ENCODE assay signal across 1 cellular context in the genomic region with DNA sequence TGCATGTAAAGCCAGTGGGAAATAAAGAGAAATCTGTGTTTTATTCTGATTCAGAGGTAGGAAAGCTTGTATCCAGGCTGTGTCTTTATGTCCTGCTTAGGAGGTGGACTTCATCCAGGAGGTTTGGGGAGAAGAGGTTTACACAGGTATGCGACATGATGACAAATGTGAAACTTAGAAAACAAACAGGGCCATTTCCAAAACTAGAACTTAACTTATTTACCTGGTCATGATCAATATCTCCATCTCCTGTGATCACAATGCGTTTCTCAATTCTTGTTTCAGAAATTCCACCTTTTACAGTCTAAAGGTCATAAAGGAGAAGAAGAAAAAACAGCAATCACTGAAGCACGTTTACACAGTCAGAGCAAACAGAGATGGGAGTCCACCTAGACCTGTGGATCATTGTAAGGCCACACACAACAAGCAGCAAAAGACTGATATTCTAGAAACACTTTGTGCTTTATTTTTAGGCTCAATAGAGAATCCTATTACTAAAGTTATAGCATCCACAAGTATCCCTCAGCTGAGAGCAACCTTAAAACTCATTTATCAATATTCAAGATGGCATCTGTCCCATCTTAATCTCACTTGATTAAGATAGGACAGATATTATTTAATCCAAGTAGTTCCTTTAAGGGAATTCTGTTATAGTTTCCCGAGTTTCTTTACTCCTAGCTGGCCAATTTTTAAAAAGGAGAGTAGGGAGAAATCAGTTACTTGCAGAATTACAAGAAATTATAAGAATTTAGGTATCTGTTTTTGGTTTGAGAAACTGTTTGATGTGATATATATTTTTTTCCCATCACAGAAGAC.
TF ChIP-seq lines count a peak whose summit lies in the region.

No MANE protein-coding gene starts in this region.

TF ChIP-seq in HepG2, 621 proteins besides CTCF, POLR2A, EP300 and RAD21 (continued from another document and continues in another):
- TF ChIP-seq, protein P1, sequence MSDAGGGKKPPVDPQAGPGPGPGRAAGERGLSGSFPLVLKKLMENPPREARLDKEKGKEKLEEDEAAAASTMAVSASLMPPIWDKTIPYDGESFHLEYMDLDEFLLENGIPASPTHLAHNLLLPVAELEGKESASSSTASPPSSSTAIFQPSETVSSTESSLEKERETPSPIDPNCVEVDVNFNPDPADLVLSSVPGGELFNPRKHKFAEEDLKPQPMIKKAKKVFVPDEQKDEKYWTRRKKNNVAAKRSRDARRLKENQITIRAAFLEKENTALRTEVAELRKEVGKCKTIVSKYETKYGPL (CRISPR knock-in tag; IDR thresholded peaks at IDR 0.05) = peak; percentile 48; the same call in 1 of the 2 replicates
- TF ChIP-seq TCF7L2 (IDR thresholded peaks at IDR 0.05; ENCODE audit: low read depth, low read length) (peak; percentile 78), PLRG1 (conservative IDR thresholded peaks at IDR 0.05) (no peak), ZNF607 (CRISPR knock-in tag; IDR thresholded peaks at IDR 0.05; ENCODE audit: borderline replicate concordance) (peak; percentile 52; the same call in 1 of the 2 replicates), MEIS1 (CRISPR knock-in tag; IDR thresholded peaks at IDR 0.05; ENCODE audit: borderline replicate concordance) (peak; percentile 90; the same call in 1 of the 2 replicates), ATF7 (IDR thresholded peaks at IDR 0.05) (peak; percentile 6; the same call in 1 of the 2 replicates), ATF7 (CRISPR knock-in tag; IDR thresholded peaks at IDR 0.05) (no peak; the same call in 1 of the 2 replicates), ZSCAN20 (CRISPR knock-in tag; IDR thresholded peaks at IDR 0.05; ENCODE audit: borderline replicate concordance) (no peak), NKX3-1 (CRISPR knock-in tag; IDR thresholded peaks at IDR 0.05) (peak; percentile 71; the same call in 1 of the 2 replicates), REPIN1 (CRISPR knock-in tag; IDR thresholded peaks at IDR 0.05; ENCODE audit: borderline replicate concordance, low read depth) (peak; percentile 81; the same call in 1 of the 2 replicates), HCFC1 (IDR thresholded peaks at IDR 0.05; ENCODE audit: low read depth, low read length) (no peak), GTF3A (CRISPR knock-in tag; conservative IDR thresholded peaks at IDR 0.05) (no peak), EEA1 (CRISPR knock-in tag; IDR thresholded peaks at IDR 0.05; ENCODE audit: borderline replicate concordance) (no peak), TMF1 (CRISPR knock-in tag; IDR thresholded peaks at IDR 0.05; ENCODE audit: low read depth) (no peak; the same call in 1 of the 2 replicates), NFKBIZ (CRISPR knock-in tag; IDR thresholded peaks at IDR 0.05) (peak; percentile 95), FOXJ3 (CRISPR knock-in tag; IDR thresholded peaks at IDR 0.05; ENCODE audit: borderline replicate concordance) (peak; percentile 100)
- TF ChIP-seq, protein P2, sequence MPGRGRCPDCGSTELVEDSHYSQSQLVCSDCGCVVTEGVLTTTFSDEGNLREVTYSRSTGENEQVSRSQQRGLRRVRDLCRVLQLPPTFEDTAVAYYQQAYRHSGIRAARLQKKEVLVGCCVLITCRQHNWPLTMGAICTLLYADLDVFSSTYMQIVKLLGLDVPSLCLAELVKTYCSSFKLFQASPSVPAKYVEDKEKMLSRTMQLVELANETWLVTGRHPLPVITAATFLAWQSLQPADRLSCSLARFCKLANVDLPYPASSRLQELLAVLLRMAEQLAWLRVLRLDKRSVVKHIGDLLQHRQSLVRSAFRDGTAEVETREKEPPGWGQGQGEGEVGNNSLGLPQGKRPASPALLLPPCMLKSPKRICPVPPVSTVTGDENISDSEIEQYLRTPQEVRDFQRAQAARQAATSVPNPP (CRISPR knock-in tag; IDR thresholded peaks at IDR 0.05) = peak; percentile 50; the same call in 1 of the 2 replicates
- TF ChIP-seq, protein P3, sequence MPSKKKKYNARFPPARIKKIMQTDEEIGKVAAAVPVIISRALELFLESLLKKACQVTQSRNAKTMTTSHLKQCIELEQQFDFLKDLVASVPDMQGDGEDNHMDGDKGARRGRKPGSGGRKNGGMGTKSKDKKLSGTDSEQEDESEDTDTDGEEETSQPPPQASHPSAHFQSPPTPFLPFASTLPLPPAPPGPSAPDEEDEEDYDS (CRISPR knock-in tag; IDR thresholded peaks at IDR 0.05) = peak; percentile 84
- TF ChIP-seq, protein P4, sequence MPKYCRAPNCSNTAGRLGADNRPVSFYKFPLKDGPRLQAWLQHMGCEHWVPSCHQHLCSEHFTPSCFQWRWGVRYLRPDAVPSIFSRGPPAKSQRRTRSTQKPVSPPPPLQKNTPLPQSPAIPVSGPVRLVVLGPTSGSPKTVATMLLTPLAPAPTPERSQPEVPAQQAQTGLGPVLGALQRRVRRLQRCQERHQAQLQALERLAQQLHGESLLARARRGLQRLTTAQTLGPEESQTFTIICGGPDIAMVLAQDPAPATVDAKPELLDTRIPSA (CRISPR knock-in tag; IDR thresholded peaks at IDR 0.05; ENCODE audit: borderline replicate concordance) = no peak
- TF ChIP-seq, protein P5, sequence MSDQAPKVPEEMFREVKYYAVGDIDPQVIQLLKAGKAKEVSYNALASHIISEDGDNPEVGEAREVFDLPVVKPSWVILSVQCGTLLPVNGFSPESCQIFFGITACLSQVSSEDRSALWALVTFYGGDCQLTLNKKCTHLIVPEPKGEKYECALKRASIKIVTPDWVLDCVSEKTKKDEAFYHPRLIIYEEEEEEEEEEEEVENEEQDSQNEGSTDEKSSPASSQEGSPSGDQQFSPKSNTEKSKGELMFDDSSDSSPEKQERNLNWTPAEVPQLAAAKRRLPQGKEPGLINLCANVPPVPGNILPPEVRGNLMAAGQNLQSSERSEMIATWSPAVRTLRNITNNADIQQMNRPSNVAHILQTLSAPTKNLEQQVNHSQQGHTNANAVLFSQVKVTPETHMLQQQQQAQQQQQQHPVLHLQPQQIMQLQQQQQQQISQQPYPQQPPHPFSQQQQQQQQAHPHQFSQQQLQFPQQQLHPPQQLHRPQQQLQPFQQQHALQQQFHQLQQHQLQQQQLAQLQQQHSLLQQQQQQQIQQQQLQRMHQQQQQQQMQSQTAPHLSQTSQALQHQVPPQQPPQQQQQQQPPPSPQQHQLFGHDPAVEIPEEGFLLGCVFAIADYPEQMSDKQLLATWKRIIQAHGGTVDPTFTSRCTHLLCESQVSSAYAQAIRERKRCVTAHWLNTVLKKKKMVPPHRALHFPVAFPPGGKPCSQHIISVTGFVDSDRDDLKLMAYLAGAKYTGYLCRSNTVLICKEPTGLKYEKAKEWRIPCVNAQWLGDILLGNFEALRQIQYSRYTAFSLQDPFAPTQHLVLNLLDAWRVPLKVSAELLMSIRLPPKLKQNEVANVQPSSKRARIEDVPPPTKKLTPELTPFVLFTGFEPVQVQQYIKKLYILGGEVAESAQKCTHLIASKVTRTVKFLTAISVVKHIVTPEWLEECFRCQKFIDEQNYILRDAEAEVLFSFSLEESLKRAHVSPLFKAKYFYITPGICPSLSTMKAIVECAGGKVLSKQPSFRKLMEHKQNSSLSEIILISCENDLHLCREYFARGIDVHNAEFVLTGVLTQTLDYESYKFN (CRISPR knock-in tag; conservative IDR thresholded peaks at IDR 0.05) = peak; percentile 100
- TF ChIP-seq, protein P6, sequence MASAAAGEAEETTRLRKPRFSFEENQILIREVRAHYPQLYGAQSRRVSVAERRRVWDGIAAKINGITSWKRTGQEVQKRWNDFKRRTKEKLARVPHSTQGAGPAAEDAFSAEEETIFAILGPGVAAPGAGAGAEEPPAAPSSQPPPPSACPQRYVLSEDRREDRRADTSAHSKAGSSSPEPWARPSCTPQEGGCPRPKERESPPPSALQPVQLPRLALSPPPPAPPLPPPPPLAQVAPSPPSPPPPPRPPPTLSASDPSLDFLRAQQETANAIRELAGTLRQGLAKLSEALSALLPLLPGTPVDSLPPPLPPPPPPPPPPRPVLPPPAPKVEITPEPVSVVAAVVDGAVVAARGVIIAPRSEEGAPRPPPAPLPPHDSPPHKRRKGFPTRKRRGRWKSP (CRISPR knock-in tag; IDR thresholded peaks at IDR 0.05) = no peak; the same call in 1 of the 2 replicates
- TF ChIP-seq, protein P7, sequence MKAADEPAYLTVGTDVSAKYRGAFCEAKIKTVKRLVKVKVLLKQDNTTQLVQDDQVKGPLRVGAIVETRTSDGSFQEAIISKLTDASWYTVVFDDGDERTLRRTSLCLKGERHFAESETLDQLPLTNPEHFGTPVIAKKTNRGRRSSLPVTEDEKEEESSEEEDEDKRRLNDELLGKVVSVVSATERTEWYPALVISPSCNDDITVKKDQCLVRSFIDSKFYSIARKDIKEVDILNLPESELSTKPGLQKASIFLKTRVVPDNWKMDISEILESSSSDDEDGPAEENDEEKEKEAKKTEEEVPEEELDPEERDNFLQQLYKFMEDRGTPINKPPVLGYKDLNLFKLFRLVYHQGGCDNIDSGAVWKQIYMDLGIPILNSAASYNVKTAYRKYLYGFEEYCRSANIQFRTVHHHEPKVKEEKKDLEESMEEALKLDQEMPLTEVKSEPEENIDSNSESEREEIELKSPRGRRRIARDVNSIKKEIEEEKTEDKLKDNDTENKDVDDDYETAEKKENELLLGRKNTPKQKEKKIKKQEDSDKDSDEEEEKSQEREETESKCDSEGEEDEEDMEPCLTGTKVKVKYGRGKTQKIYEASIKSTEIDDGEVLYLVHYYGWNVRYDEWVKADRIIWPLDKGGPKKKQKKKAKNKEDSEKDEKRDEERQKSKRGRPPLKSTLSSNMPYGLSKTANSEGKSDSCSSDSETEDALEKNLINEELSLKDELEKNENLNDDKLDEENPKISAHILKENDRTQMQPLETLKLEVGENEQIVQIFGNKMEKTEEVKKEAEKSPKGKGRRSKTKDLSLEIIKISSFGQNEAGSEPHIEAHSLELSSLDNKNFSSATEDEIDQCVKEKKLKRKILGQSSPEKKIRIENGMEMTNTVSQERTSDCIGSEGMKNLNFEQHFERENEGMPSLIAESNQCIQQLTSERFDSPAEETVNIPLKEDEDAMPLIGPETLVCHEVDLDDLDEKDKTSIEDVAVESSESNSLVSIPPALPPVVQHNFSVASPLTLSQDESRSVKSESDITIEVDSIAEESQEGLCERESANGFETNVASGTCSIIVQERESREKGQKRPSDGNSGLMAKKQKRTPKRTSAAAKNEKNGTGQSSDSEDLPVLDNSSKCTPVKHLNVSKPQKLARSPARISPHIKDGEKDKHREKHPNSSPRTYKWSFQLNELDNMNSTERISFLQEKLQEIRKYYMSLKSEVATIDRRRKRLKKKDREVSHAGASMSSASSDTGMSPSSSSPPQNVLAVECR (CRISPR knock-in tag; IDR thresholded peaks at IDR 0.05; ENCODE audit: borderline replicate concordance) = peak; percentile 60; the same call in 1 of the 2 replicates
- TF ChIP-seq, protein P8, sequence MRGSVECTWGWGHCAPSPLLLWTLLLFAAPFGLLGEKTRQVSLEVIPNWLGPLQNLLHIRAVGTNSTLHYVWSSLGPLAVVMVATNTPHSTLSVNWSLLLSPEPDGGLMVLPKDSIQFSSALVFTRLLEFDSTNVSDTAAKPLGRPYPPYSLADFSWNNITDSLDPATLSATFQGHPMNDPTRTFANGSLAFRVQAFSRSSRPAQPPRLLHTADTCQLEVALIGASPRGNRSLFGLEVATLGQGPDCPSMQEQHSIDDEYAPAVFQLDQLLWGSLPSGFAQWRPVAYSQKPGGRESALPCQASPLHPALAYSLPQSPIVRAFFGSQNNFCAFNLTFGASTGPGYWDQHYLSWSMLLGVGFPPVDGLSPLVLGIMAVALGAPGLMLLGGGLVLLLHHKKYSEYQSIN (CRISPR knock-in tag; IDR thresholded peaks at IDR 0.05; ENCODE audit: borderline replicate concordance) = no peak
- TF ChIP-seq, protein P9, sequence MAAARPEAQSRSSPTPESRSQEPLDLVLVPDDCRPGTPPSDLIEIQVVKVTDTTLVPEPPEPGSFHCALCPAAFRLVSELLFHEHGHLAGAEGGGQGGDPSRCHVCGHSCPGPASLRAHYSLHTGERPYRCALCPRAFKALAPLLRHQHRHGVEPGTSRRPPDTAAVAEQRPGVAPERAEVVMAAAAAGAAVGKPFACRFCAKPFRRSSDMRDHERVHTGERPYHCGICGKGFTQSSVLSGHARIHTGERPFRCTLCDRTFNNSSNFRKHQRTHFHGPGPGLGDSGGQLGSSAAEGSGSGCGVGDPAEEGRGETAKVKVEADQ (CRISPR knock-in tag; IDR thresholded peaks at IDR 0.05; ENCODE audit: borderline replicate concordance) = peak; percentile 67; the same call in 1 of the 2 replicates
- TF ChIP-seq, protein P10, sequence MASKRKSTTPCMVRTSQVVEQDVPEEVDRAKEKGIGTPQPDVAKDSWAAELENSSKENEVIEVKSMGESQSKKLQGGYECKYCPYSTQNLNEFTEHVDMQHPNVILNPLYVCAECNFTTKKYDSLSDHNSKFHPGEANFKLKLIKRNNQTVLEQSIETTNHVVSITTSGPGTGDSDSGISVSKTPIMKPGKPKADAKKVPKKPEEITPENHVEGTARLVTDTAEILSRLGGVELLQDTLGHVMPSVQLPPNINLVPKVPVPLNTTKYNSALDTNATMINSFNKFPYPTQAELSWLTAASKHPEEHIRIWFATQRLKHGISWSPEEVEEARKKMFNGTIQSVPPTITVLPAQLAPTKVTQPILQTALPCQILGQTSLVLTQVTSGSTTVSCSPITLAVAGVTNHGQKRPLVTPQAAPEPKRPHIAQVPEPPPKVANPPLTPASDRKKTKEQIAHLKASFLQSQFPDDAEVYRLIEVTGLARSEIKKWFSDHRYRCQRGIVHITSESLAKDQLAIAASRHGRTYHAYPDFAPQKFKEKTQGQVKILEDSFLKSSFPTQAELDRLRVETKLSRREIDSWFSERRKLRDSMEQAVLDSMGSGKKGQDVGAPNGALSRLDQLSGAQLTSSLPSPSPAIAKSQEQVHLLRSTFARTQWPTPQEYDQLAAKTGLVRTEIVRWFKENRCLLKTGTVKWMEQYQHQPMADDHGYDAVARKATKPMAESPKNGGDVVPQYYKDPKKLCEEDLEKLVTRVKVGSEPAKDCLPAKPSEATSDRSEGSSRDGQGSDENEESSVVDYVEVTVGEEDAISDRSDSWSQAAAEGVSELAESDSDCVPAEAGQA (IDR thresholded peaks at IDR 0.05; ENCODE audit: low read depth) = no peak
- TF ChIP-seq, protein P10 (CRISPR knock-in tag; IDR thresholded peaks at IDR 0.05; ENCODE audit: borderline replicate concordance) = peak; percentile 92; the same call in 1 of the 2 replicates
